ENCODE assay signal across 28 cellular contexts in genomic region chrX:82230013-82230412, GRCh38.
DNase-seq lines count a peak whose midpoint lies in the region; FAIRE-seq and TF ChIP-seq lines count a peak whose summit lies in the region.
"Had no signal": no experiment of that assay in that cellular context is flagged by ENCODE, and none has a peak within 500 bp of the region (broad histone marks: within the 10 kb centered on the region; RNA-seq: fewer than 3 reads in every experiment).

No MANE protein-coding gene starts in this region.

- no peak overlapping the region for H4K8ac ChIP-seq in H1 (ENCODE audit: extremely low read depth, insufficient read depth, low read length)

- no peaks in the 10 kb centered on the region for H3K27me3 ChIP-seq in H1 (replicated peaks in 1 of 4; ENCODE audit: control insufficient read depth in 3 of 4, extremely low read depth in 1 of 4, insufficient read depth in 3 of 4, low read length in 3 of 4)
- H3K27me3 ChIP-seq: stomach, tibial nerve had no signal

- CTCF ChIA-PET in H1 (lab: Charles Lee; ENCODE audit: partially characterized antibody) = interaction anchor here (1.1 kb wide), 1 partner anchor 11 kb away, joined by 4 read pairs; no protein-coding TSS in a partner anchor

- TF ChIP-seq CTCF in NB4 (IDR thresholded peaks at IDR 0.05; ENCODE audit: low read depth, low read length) (peak; percentile 3), H1 (IDR thresholded peaks at IDR 0.05; ENCODE audit: control extremely low read depth in 1 of 3, insufficient read depth in 1 of 3, low read depth in 1 of 3, low read length in 3 of 3) (peak in 2 of 3 experiments; percentile 21 to 39; a peak in 2 of 4 replicates), type B pancreatic cell (conservative IDR thresholded peaks at IDR 0.05) (peak; percentile 23)

- no peaks in the 10 kb centered on the region for H3K4me1 ChIP-seq in H1 (replicated peaks in 1 of 4; ENCODE audit: control insufficient read depth in 3 of 4, insufficient read depth in 4 of 4, low read length in 3 of 4)
- H3K4me1 ChIP-seq: A549, pancreas, stomach, tibial nerve had no signal

- H3K79me1 ChIP-seq in H1 (ENCODE audit: low read depth, low read length) = no peaks in the 10 kb centered on the region

- no peak overlapping the region for H3K4ac ChIP-seq in H1 (replicated peaks; ENCODE audit: insufficient read length, low read depth, low read length)

- no peak overlapping the region for H2BK15ac ChIP-seq in H1 (ENCODE audit: low read length)

- no peaks in the 10 kb centered on the region for H3K79me2 ChIP-seq in H1 (ENCODE audit: control insufficient read depth in 1 of 2, insufficient read depth in 2 of 2, low read length in 2 of 2)

- no peak overlapping the region for H2AFZ ChIP-seq in H1 (ENCODE audit: low read length)
- H2AFZ ChIP-seq: GM23248 had no signal

- H3K23me2 ChIP-seq in H1 (ENCODE audit: low read depth, low read length) = no peaks in the 10 kb centered on the region

- no peaks in the 10 kb centered on the region for H3K36me3 Mint-ChIP-seq in type B pancreatic cell
- H3K36me3 Mint-ChIP-seq: brain, memory B cell, naive B cell had no signal

- no peaks in the 10 kb centered on the region for H4K20me1 ChIP-seq in H1 (replicated peaks in 1 of 2; ENCODE audit: control insufficient read depth in 1 of 2, insufficient read depth in 2 of 2, low read length in 2 of 2)

- TF ChIP-seq RAD21 in H1 (IDR thresholded peaks at IDR 0.05 in 1 of 2, conservative IDR thresholded peaks at IDR 0.05 in 1 of 2; ENCODE audit: low read depth in 2 of 2, low read length in 2 of 2) = peak; percentile 32 to 44

- no peak overlapping the region for H2BK20ac ChIP-seq in H1 (ENCODE audit: low read length)

- H3K18ac ChIP-seq in H1 (ENCODE audit: extremely low read depth, low read length) = no peak overlapping the region

- no peak overlapping the region for H4K91ac ChIP-seq in H1 (replicated peaks; ENCODE audit: insufficient read length, low read length)

- no peaks in the 10 kb centered on the region for H3K27me3 Mint-ChIP-seq in type B pancreatic cell
- H3K27me3 Mint-ChIP-seq: activated CD4-positive, alpha-beta memory T cell treated with anti-CD3 and anti-CD28 coated beads, Interleukin-2, amount 10 ng/mL, durations not matched to agents 7 days and 5 days; B cell; memory B cell; naive B cell had no signal

- H2BK5ac ChIP-seq in H1 (ENCODE audit: low read depth, low read length) = no peak overlapping the region

- no peaks in the 10 kb centered on the region for H3K36me3 ChIP-seq in H1 (ENCODE audit: control insufficient read depth in 2 of 4, insufficient read depth in 4 of 4, low read length in 3 of 4)
- H3K36me3 ChIP-seq: pancreas, stomach, tibial nerve had no signal

- H3K4me3 Mint-ChIP-seq in type B pancreatic cell = no peak overlapping the region
- H3K4me3 Mint-ChIP-seq: activated CD4-positive, alpha-beta memory T cell treated with anti-CD3 and anti-CD28 coated beads, Interleukin-2, amount 10 ng/mL, durations not matched to agents 7 days and 5 days; B cell; brain; memory B cell; naive B cell had no signal

- no peaks in the 10 kb centered on the region for H3K4me1 Mint-ChIP-seq in type B pancreatic cell (ENCODE audit: unreplicated experiment)
- H3K4me1 Mint-ChIP-seq: activated CD4-positive, alpha-beta memory T cell treated with anti-CD3 and anti-CD28 coated beads, Interleukin-2, amount 10 ng/mL, durations not matched to agents 7 days and 5 days; B cell; brain; memory B cell; naive B cell had no signal

- H3K14ac ChIP-seq in H1 (ENCODE audit: insufficient read length) = no peak overlapping the region

- H4K5ac ChIP-seq in H1 (ENCODE audit: insufficient read length, low read depth, low read length) = no peak overlapping the region

- H3K56ac ChIP-seq in H1 (replicated peaks; ENCODE audit: insufficient read length, low read depth, low read length) = no peak overlapping the region

- H3K27ac ChIP-seq in H1 (ENCODE audit: low read depth, low read length) = no peak overlapping the region
- H3K27ac ChIP-seq: A549, GM23248, HL-60, pancreas, stomach, tibial nerve had no signal

- H3K23ac ChIP-seq in H1 (ENCODE audit: insufficient read length) = no peak overlapping the region

- TF ChIP-seq EP300 in H1 (IDR thresholded peaks at IDR 0.05; ENCODE audit: borderline replicate concordance in 1 of 2, low read depth in 2 of 2, low read length in 2 of 2) = no peak

- no peak overlapping the region for H3K4me3 ChIP-seq in NB4 (ENCODE audit: low read depth, low read length)
- no peak overlapping the region for H3K4me3 ChIP-seq in H1 (ENCODE audit: extremely low read depth in 1 of 4, insufficient read depth in 2 of 4, low read depth in 3 of 4, low read length in 4 of 4)
- H3K4me3 ChIP-seq: A549, GM23248, pancreas, stomach, tibial nerve had no signal

- no peak overlapping the region for H2BK12ac ChIP-seq in H1 (ENCODE audit: low read depth, low read length)

- POLR2A ChIA-PET in H1 (lab: Charles Lee; ENCODE audit: partially characterized antibody) = no interaction called here

- peak; percentile 24 for DNase-seq in NCI-H82 (lab: John Stamatoyannopoulos, UW)
- no peak for DNase-seq in NCI-H82 treated with DMSO at 0.1 percent for 48 hours (lab: John Stamatoyannopoulos, UW; ENCODE audit: unreplicated experiment)
- DNase-seq in NB4 (ENCODE audit: low read depth) = peak; percentile 7
- no peak for DNase-seq in H1 (ENCODE audit: low read depth in 1 of 2, low spot score in 2 of 2)
- no peak for DNase-seq in type B pancreatic cell (ENCODE audit: extremely low spot score, unreplicated experiment)
- no peak for DNase-seq in activated T-cell treated with anti-CD3 and anti-CD28 coated beads for 4 hours
- no peak for DNase-seq in hepatic stellate cell (ENCODE audit: low spot score)
- DNase-seq in HPDE6-E6E7 (ENCODE audit: extremely low spot score) = no peak
- DNase-seq: activated CD4-positive, alpha-beta memory T cell treated with anti-CD3 and anti-CD28 coated beads, Interleukin-2, amount 10 ng/mL, durations not matched to agents 7 days and 5 days; effector CD4-positive, alpha-beta T cell; foreskin melanocyte; GM23248; hypothalamus; IMR-90; naive B cell; NCI-H1048; NCI-H2029 treated with DMSO at 0.1 percent for 48 hours; NCI-H446 treated with DMSO at 0.1 percent for 48 hours; pancreas; right cardiac atrium; stomach; T-helper 9 cell had no signal

- FAIRE-seq in H1 (lab: Jason Lieb, UNC) = no peak
- FAIRE-seq: A549 had no signal

- no peak overlapping the region for H2AK5ac ChIP-seq in H1 (ENCODE audit: low read depth, low read length)

- no peak for TF ChIP-seq POLR2A in NB4 (IDR thresholded peaks at IDR 0.05; ENCODE audit: extremely low read depth, insufficient read length)
- TF ChIP-seq POLR2A in H1 (IDR thresholded peaks at IDR 0.05; ENCODE audit: control extremely low read depth in 1 of 2, low read depth in 2 of 2, low read length in 2 of 2) = no peak

- H3K9me3 ChIP-seq in H1 (ENCODE audit: insufficient read depth in 2 of 2, low read depth in 1 of 2, low read length in 1 of 2) = no peaks in the 10 kb centered on the region
- H3K9me3 ChIP-seq: A549, pancreas had no signal

- no peak overlapping the region for H3K4me2 ChIP-seq in H1 (ENCODE audit: insufficient read depth in 1 of 2, low read depth in 2 of 2, low read length in 2 of 2)
- H3K4me2 ChIP-seq: A549 had no signal

- H3K9me3 Mint-ChIP-seq in type B pancreatic cell = no peaks in the 10 kb centered on the region
- H3K9me3 Mint-ChIP-seq: memory B cell had no signal

- no peak overlapping the region for H2BK120ac ChIP-seq in H1 (replicated peaks; ENCODE audit: low read depth, low read length)

- WGBS in H1 (ENCODE audit: extremely low coverage in 1 of 2, insufficient coverage in 1 of 2, insufficient read length in 1 of 2, insufficient replicate concordance in 2 of 2, low coverage in 1 of 2, low lambda C conversion rate in 2 of 2, missing lambda C conversion rate in 1 of 2), 2 experiments = 97% methylated on average over 3 of the region's 3 CpGs; no CpG with 5 or more reads in 1 of the 2 experiments

- H3K9ac ChIP-seq in H1 (replicated peaks in 1 of 4; ENCODE audit: extremely low read depth in 1 of 4, low read depth in 3 of 4, low read length in 3 of 4) = no peak overlapping the region
- H3K9ac ChIP-seq: GM23248 had no signal

- H3K27ac Mint-ChIP-seq in type B pancreatic cell = no peak overlapping the region
- H3K27ac Mint-ChIP-seq: activated CD4-positive, alpha-beta memory T cell treated with anti-CD3 and anti-CD28 coated beads, Interleukin-2, amount 10 ng/mL, durations not matched to agents 7 days and 5 days; B cell; brain; memory B cell; naive B cell had no signal

TF ChIP-seq in H1, 55 proteins besides CTCF, POLR2A, EP300 and RAD21 (continues in another document):
- no peak for TF ChIP-seq RNF2 (IDR thresholded peaks at IDR 0.05; ENCODE audit: borderline replicate concordance, low read depth, low read length, missing control alignments, poor library complexity, severe bottlenecking)
- no peak for TF ChIP-seq BACH1 (IDR thresholded peaks at IDR 0.05; ENCODE audit: low read length)
- TF ChIP-seq HDAC6 (IDR thresholded peaks at IDR 0.05; ENCODE audit: low read depth, low read length) = no peak

Comparison
In these comparisons a context has a peak if more than half of its experiments do, and no peak if none do; other contexts are left out.
1. DNase-seq: peak in NCI-H82 (single experiment) and NB4 (single experiment); none in NCI-H82 treated with DMSO at 0.1 percent for 48 hours (single experiment), H1 (0 of 2), type B pancreatic cell (single experiment), activated T-cell treated with anti-CD3 and anti-CD28 coated beads for 4 hours (single experiment), hepatic stellate cell (single experiment) and HPDE6-E6E7 (single experiment).
2. Peak in every context shown above with its lines, with median percentiles within 50 percentile points of each other: CTCF ChIP-seq.